18 cellular contexts compared by ENCODE assay signal in genomic region chr9:137761793-137762192, GRCh38.
A peak's percentile ranks its signal among the peaks of the same experiment; 100 is the strongest.
DNase-seq lines count a peak whose midpoint lies in the region; ATAC-seq and TF ChIP-seq lines count a peak whose summit lies in the region.
"Had no signal": no experiment of that assay in that cellular context is flagged by ENCODE, and none has a peak within 500 bp of the region (broad histone marks: within the 10 kb centered on the region; RNA-seq: fewer than 3 reads in every experiment).

No MANE protein-coding gene starts in this region.

- H3K4me1 Mint-ChIP-seq in CD4-positive, CD25-positive, alpha-beta regulatory T cell: peaks cover 20 to 68% (median 47%) of the 10 kb centered on the region in 4 donors
- peaks cover 48% of the 10 kb centered on the region for H3K4me1 Mint-ChIP-seq in activated CD4-positive, alpha-beta memory T cell treated with anti-CD3 and anti-CD28 coated beads, Interleukin-2, amount 10 ng/mL, durations not matched to agents 7 days and 5 days
- H3K4me1 Mint-ChIP-seq in neural crest cell: peaks cover 56% of the 10 kb centered on the region
- peaks cover 6 to 37% (median 17%) of the 10 kb centered on the region in 7 donors for H3K4me1 Mint-ChIP-seq in naive thymus-derived CD4-positive, alpha-beta T cell
- H3K4me1 Mint-ChIP-seq: endodermal cell had no signal

- H4K20me1 ChIP-seq in DOHH2 (ENCODE audit: control insufficient read depth, insufficient read depth, low read depth, low read length): peaks cover 2% of the 10 kb centered on the region; the same call in 1 of the 2 replicates

- H3K9me2 ChIP-seq in DOHH2 (replicated peaks; ENCODE audit: control insufficient read depth, low read length): no peaks in the 10 kb centered on the region

- ATAC-seq in CD4-positive, CD25-positive, alpha-beta regulatory T cell (ENCODE audit: low read depth in 2 of 2): no peak
- no peak for ATAC-seq in naive thymus-derived CD4-positive, alpha-beta T cell

- H3K4me3 Mint-ChIP-seq in CD4-positive, CD25-positive, alpha-beta regulatory T cell: peak overlapping the region in 3 of 4 donors; percentile 15 to 76 (median 75)
- no peak overlapping the region for H3K4me3 Mint-ChIP-seq in activated CD4-positive, alpha-beta memory T cell treated with anti-CD3 and anti-CD28 coated beads, Interleukin-2, amount 10 ng/mL, durations not matched to agents 7 days and 5 days
- peak overlapping the region; percentile 7 for H3K4me3 Mint-ChIP-seq in neural crest cell
- no peak overlapping the region for H3K4me3 Mint-ChIP-seq in naive thymus-derived CD4-positive, alpha-beta T cell
- H3K4me3 Mint-ChIP-seq: endodermal cell had no signal

- no peaks in the 10 kb centered on the region for H3K9me3 ChIP-seq in CD4-positive, CD25-positive, alpha-beta regulatory T cell (ENCODE audit: control insufficient read depth in 2 of 2, low read length in 2 of 2)
- no peaks in the 10 kb centered on the region for H3K9me3 ChIP-seq in DOHH2 (ENCODE audit: control insufficient read depth, insufficient read depth, low read length)
- H3K9me3 ChIP-seq in naive thymus-derived CD4-positive, alpha-beta T cell (ENCODE audit: control insufficient read depth in 2 of 3, low read length in 3 of 3): no peaks in the 10 kb centered on the region
- H3K9me3 ChIP-seq: lower lobe of right lung had no signal

- peak overlapping the region; percentile 58 for H3K27ac ChIP-seq in CD4-positive, CD25-positive, alpha-beta regulatory T cell (ENCODE audit: insufficient read depth, low read length, poor library complexity, severe bottlenecking)
- H3K27ac ChIP-seq in DOHH2 (ENCODE audit: low read depth, low read length): peak overlapping the region; percentile 58
- H3K27ac ChIP-seq in naive thymus-derived CD4-positive, alpha-beta T cell (ENCODE audit: low read depth, low read length): no peak overlapping the region
- H3K27ac ChIP-seq: GM23248, lower lobe of right lung had no signal

- H3K36me3 Mint-ChIP-seq in CD4-positive, CD25-positive, alpha-beta regulatory T cell: peaks cover 54% of the 10 kb centered on the region
- H3K36me3 Mint-ChIP-seq in activated CD4-positive, alpha-beta memory T cell treated with anti-CD3 and anti-CD28 coated beads, Interleukin-2, amount 10 ng/mL, durations not matched to agents 7 days and 5 days (ENCODE audit: low read depth): peaks cover 72% of the 10 kb centered on the region
- H3K36me3 Mint-ChIP-seq in neural crest cell (ENCODE audit: low read depth): peaks cover 31% of the 10 kb centered on the region
- H3K36me3 Mint-ChIP-seq in naive thymus-derived CD4-positive, alpha-beta T cell: peaks cover 21 to 65% (median 42%) of the 10 kb centered on the region in 5 donors

- TF ChIP-seq CTCF in DOHH2 (IDR thresholded peaks at IDR 0.05; ENCODE audit: low read depth, low read length, poor library complexity, severe bottlenecking) (no peak), neural crest cell (conservative IDR thresholded peaks at IDR 0.05) (no peak)

- DNase-seq in CD4-positive, CD25-positive, alpha-beta regulatory T cell: no peak
- DNase-seq in activated CD4-positive, alpha-beta memory T cell treated with anti-CD3 and anti-CD28 coated beads, Interleukin-2, amount 10 ng/mL, durations not matched to agents 7 days and 5 days: no peak
- no peak for DNase-seq in neural crest cell (ENCODE audit: low read depth, low spot score)
- no peak for DNase-seq in UCSD-AML1 (lab: John Stamatoyannopoulos, UW; ENCODE audit: unreplicated experiment)
- no peak for DNase-seq in naive thymus-derived CD4-positive, alpha-beta T cell
- no peak for DNase-seq in cerebellar nuclear complex (lab: John Stamatoyannopoulos, UW)
- DNase-seq: activated gamma-delta T cell treated with Interleukin-2 at 50 U/mL for 16 hours; AML-193; endodermal cell; GM23248; lower lobe of right lung; NCI-H1105; NCI-H2081 treated with DMSO at 0.1 percent for 48 hours; NCI-H510A; stimulated activated naive CD4-positive, alpha-beta T cell treated with Interleukin-2 at 50 U/mL for 16 hours; SW 1271; trophoblast cell had no signal

- peak overlapping the region; percentile 88 to 95 (median 93) for H3K27ac Mint-ChIP-seq in CD4-positive, CD25-positive, alpha-beta regulatory T cell
- peak overlapping the region; percentile 77 for H3K27ac Mint-ChIP-seq in activated CD4-positive, alpha-beta memory T cell treated with anti-CD3 and anti-CD28 coated beads, Interleukin-2, amount 10 ng/mL, durations not matched to agents 7 days and 5 days
- peak overlapping the region; percentile 84 for H3K27ac Mint-ChIP-seq in neural crest cell (ENCODE audit: unreplicated experiment)
- peak overlapping the region in 4 of 9 donors; percentile 44 to 72 (median 66) for H3K27ac Mint-ChIP-seq in naive thymus-derived CD4-positive, alpha-beta T cell
- H3K27ac Mint-ChIP-seq: endodermal cell had no signal

- peaks cover 46% of the 10 kb centered on the region for H3K36me3 ChIP-seq in CD4-positive, CD25-positive, alpha-beta regulatory T cell (ENCODE audit: control insufficient read depth, insufficient read depth, low read length)
- peaks cover 93% of the 10 kb centered on the region for H3K36me3 ChIP-seq in DOHH2 (ENCODE audit: control insufficient read depth, low read length)
- H3K36me3 ChIP-seq in naive thymus-derived CD4-positive, alpha-beta T cell (ENCODE audit: control insufficient read depth in 2 of 3, insufficient read depth in 3 of 3, low read length in 3 of 3): peaks cover 12 to 88% (median 14%) of the 10 kb centered on the region in 3 experiments

- intact Hi-C loops in naive thymus-derived CD4-positive, alpha-beta T cell (cut with micrococcal nuclease): no loop called here

- H3K4me1 ChIP-seq in CD4-positive, CD25-positive, alpha-beta regulatory T cell (ENCODE audit: control insufficient read depth, insufficient read depth, low read length, poor library complexity, severe bottlenecking): peaks cover 42% of the 10 kb centered on the region
- peaks cover 60% of the 10 kb centered on the region for H3K4me1 ChIP-seq in DOHH2 (ENCODE audit: control insufficient read depth, low read length)
- peaks cover 0 to 16% of the 10 kb centered on the region in 2 donors for H3K4me1 ChIP-seq in naive thymus-derived CD4-positive, alpha-beta T cell (ENCODE audit: control insufficient read depth in 2 of 2, insufficient read depth in 2 of 2, low read length in 2 of 2)
- H3K4me1 ChIP-seq: lower lobe of right lung had no signal

- POLR2A ChIA-PET in activated CD4-positive, alpha-beta memory T cell treated with anti-CD3 and anti-CD28 coated beads, Interleukin-2, amount 10 ng/mL, durations not matched to agents 7 days and 5 days (lab: Charles Lee): no interaction called here
- POLR2A ChIA-PET in naive thymus-derived CD4-positive, alpha-beta T cell (lab: Charles Lee): no interaction called here

- H3K4me3 ChIP-seq in CD4-positive, CD25-positive, alpha-beta regulatory T cell (ENCODE audit: low read depth, low read length): no peak overlapping the region
- H3K4me3 ChIP-seq in DOHH2 (ENCODE audit: low read length): no peak overlapping the region
- no peak overlapping the region for H3K4me3 ChIP-seq in naive thymus-derived CD4-positive, alpha-beta T cell (ENCODE audit: low read length)
- H3K4me3 ChIP-seq: GM23248, lower lobe of right lung had no signal

- no peak overlapping the region for H3K4me2 ChIP-seq in DOHH2 (ENCODE audit: low read length)

- no peaks in the 10 kb centered on the region for H3K9me3 Mint-ChIP-seq in CD4-positive, CD25-positive, alpha-beta regulatory T cell
- no peaks in the 10 kb centered on the region for H3K9me3 Mint-ChIP-seq in activated CD4-positive, alpha-beta memory T cell treated with anti-CD3 and anti-CD28 coated beads, Interleukin-2, amount 10 ng/mL, durations not matched to agents 7 days and 5 days
- no peaks in the 10 kb centered on the region for H3K9me3 Mint-ChIP-seq in neural crest cell
- peaks cover 0 to 1% (median 0%) of the 10 kb centered on the region in 11 donors for H3K9me3 Mint-ChIP-seq in naive thymus-derived CD4-positive, alpha-beta T cell
- H3K9me3 Mint-ChIP-seq: endodermal cell had no signal

- H3K79me2 ChIP-seq in DOHH2 (ENCODE audit: control insufficient read depth, low read length): peaks cover 56% of the 10 kb centered on the region

- H3K27me3 ChIP-seq in CD4-positive, CD25-positive, alpha-beta regulatory T cell (ENCODE audit: control insufficient read depth, insufficient read depth, low read length): no peaks in the 10 kb centered on the region
- no peaks in the 10 kb centered on the region for H3K27me3 ChIP-seq in DOHH2 (ENCODE audit: control insufficient read depth, low read length)
- H3K27me3 ChIP-seq in naive thymus-derived CD4-positive, alpha-beta T cell (ENCODE audit: control insufficient read depth in 2 of 2, insufficient read depth in 2 of 2, low read length in 2 of 2): no peaks in the 10 kb centered on the region

- no peaks in the 10 kb centered on the region; the same call in 1 of the 2 replicates for H3F3A ChIP-seq in DOHH2 (ENCODE audit: control insufficient read depth, insufficient read depth)

- H3K27me3 Mint-ChIP-seq in CD4-positive, CD25-positive, alpha-beta regulatory T cell: no peaks in the 10 kb centered on the region
- H3K27me3 Mint-ChIP-seq in activated CD4-positive, alpha-beta memory T cell treated with anti-CD3 and anti-CD28 coated beads, Interleukin-2, amount 10 ng/mL, durations not matched to agents 7 days and 5 days: no peaks in the 10 kb centered on the region
- no peaks in the 10 kb centered on the region for H3K27me3 Mint-ChIP-seq in neural crest cell (ENCODE audit: low read depth)
- no peaks in the 10 kb centered on the region for H3K27me3 Mint-ChIP-seq in naive thymus-derived CD4-positive, alpha-beta T cell

- CTCF ChIA-PET in activated CD4-positive, alpha-beta memory T cell treated with anti-CD3 and anti-CD28 coated beads, Interleukin-2, amount 10 ng/mL, durations not matched to agents 7 days and 5 days (lab: Charles Lee): no interaction called here
- CTCF ChIA-PET in naive thymus-derived CD4-positive, alpha-beta T cell (lab: Charles Lee): no interaction called here

Comparison
In these comparisons a context has a peak if more than half of its experiments do, and no peak if none do; other contexts are left out.
1. H3K4me3 Mint-ChIP-seq: peak in CD4-positive, CD25-positive, alpha-beta regulatory T cell (3 of 4) and neural crest cell (single experiment); none in activated CD4-positive, alpha-beta memory T cell treated with anti-CD3 and anti-CD28 coated beads, Interleukin-2, amount 10 ng/mL, durations not matched to agents 7 days and 5 days (single experiment) and naive thymus-derived CD4-positive, alpha-beta T cell (0 of 10).